17 cellular contexts compared by ENCODE assay signal in genomic region chr22:44403930-44404329, GRCh38.
DNase-seq lines count a peak whose midpoint lies in the region; ATAC-seq and TF ChIP-seq lines count a peak whose summit lies in the region.
"Had no signal": no experiment of that assay in that cellular context is flagged by ENCODE, and none has a peak within 500 bp of the region (broad histone marks: within the 10 kb centered on the region; RNA-seq: fewer than 3 reads in every experiment).

No MANE protein-coding gene starts in this region.

- no peaks in the 10 kb centered on the region for H3K4me1 Mint-ChIP-seq in activated CD4-positive, alpha-beta T cell treated with anti-CD3 and anti-CD28 coated beads, Interleukin-2, amount 10 ng/mL, durations not matched to agents 7 days and 5 days
- H3K4me1 Mint-ChIP-seq: CD8-positive, alpha-beta memory T cell had no signal

- H3K9me3 Mint-ChIP-seq in activated CD4-positive, alpha-beta T cell treated with anti-CD3 and anti-CD28 coated beads, Interleukin-2, amount 10 ng/mL, durations not matched to agents 7 days and 5 days: no peaks in the 10 kb centered on the region
- H3K9me3 Mint-ChIP-seq: CD8-positive, alpha-beta memory T cell had no signal

- ATAC-seq in RWPE2 (ENCODE audit: low read depth): no peak
- peak; percentile 9 for ATAC-seq in left lung

- H3K27ac ChIP-seq in RWPE2 (ENCODE audit: poor library complexity, severe bottlenecking): no peak overlapping the region
- H3K27ac ChIP-seq in left lung: no peak overlapping the region
- no peak overlapping the region for H3K27ac ChIP-seq in tibial artery
- H3K27ac ChIP-seq: SJSA1 had no signal

- POLR2A ChIA-PET in activated CD4-positive, alpha-beta T cell treated with anti-CD3 and anti-CD28 coated beads, Interleukin-2, amount 10 ng/mL, durations not matched to agents 7 days and 5 days (lab: Charles Lee): no interaction called here

- DNase-seq in activated CD8-positive, alpha-beta memory T cell treated with anti-CD3 and anti-CD28 coated beads, Interleukin-2, amount 50 U/mL, for 4 hours: peak; percentile 9
- no peak for DNase-seq in activated CD8-positive, alpha-beta memory T cell treated with anti-CD3 and anti-CD28 coated beads for 24 hours
- DNase-seq in RWPE2 (ENCODE audit: low spot score) (peak; percentile 45), left lung (peak; percentile 24 to 42), tibial artery (peak; percentile 9 to 53), GM03348 (ENCODE audit: low spot score) (no peak), pons (ENCODE audit: low spot score) (no peak)
- DNase-seq in activated CD4-positive, alpha-beta T cell treated with anti-CD3 and anti-CD28 coated beads, Interleukin-2, amount 10 ng/mL, durations not matched to agents 7 days and 5 days: no peak
- DNase-seq: 8988T, KBM-7, NCI-H1417 treated with DMSO at 0.1 percent for 48 hours, NCI-H2029, NCI-H510A, NCI-H774, RPMI8226 had no signal

- TF ChIP-seq CTCF in RWPE2 (IDR thresholded peaks at IDR 0.05; ENCODE audit: poor library complexity, severe bottlenecking): no peak
- no peak for TF ChIP-seq CTCF in left lung (IDR thresholded peaks at IDR 0.05)
- TF ChIP-seq CTCF in tibial artery (IDR thresholded peaks at IDR 0.05): no peak

- CTCF ChIA-PET in activated CD4-positive, alpha-beta T cell treated with anti-CD3 and anti-CD28 coated beads, Interleukin-2, amount 10 ng/mL, durations not matched to agents 7 days and 5 days (lab: Charles Lee): no interaction called here

- H3K27me3 ChIP-seq in RWPE2 (ENCODE audit: insufficient read depth, poor library complexity, severe bottlenecking) (no peaks in the 10 kb centered on the region), left lung (peaks cover 0 to 8% of the 10 kb centered on the region in 2 donors), tibial artery (peaks cover 0 to 10% of the 10 kb centered on the region in 2 donors)
- H3K27me3 ChIP-seq: SJSA1 had no signal

- H3K4me3 ChIP-seq in RWPE2 (ENCODE audit: severe bottlenecking) (no peak overlapping the region), left lung (no peak overlapping the region), tibial artery (no peak overlapping the region)
- H3K4me3 ChIP-seq: SJSA1 had no signal

- H3K4me1 ChIP-seq in RWPE2 (ENCODE audit: insufficient read depth, poor library complexity, severe bottlenecking) (no peaks in the 10 kb centered on the region), left lung (no peaks in the 10 kb centered on the region), tibial artery (no peaks in the 10 kb centered on the region)
- H3K4me1 ChIP-seq: SJSA1 had no signal

- no peak overlapping the region for H3K4me3 Mint-ChIP-seq in activated CD4-positive, alpha-beta T cell treated with anti-CD3 and anti-CD28 coated beads, Interleukin-2, amount 10 ng/mL, durations not matched to agents 7 days and 5 days
- H3K4me3 Mint-ChIP-seq: CD8-positive, alpha-beta memory T cell had no signal

- intact Hi-C loops in left lung (cut with DNase I): no loop called here
- intact Hi-C loops in tibial artery (cut with DNase I; ENCODE audit: low total_unique reads): no loop called here

- H3K36me3 ChIP-seq in RWPE2 (ENCODE audit: low read depth) (no peaks in the 10 kb centered on the region), left lung (no peaks in the 10 kb centered on the region), tibial artery (no peaks in the 10 kb centered on the region)
- H3K36me3 ChIP-seq: SJSA1 had no signal

- no peaks in the 10 kb centered on the region for H3K9me3 ChIP-seq in RWPE2 (ENCODE audit: severe bottlenecking)
- H3K9me3 ChIP-seq in left lung: no peaks in the 10 kb centered on the region
- H3K9me3 ChIP-seq in tibial artery: no peaks in the 10 kb centered on the region
- H3K9me3 ChIP-seq: SJSA1 had no signal

- H3K36me3 Mint-ChIP-seq in activated CD4-positive, alpha-beta T cell treated with anti-CD3 and anti-CD28 coated beads, Interleukin-2, amount 10 ng/mL, durations not matched to agents 7 days and 5 days (ENCODE audit: low read depth): no peaks in the 10 kb centered on the region
- H3K36me3 Mint-ChIP-seq: CD8-positive, alpha-beta memory T cell had no signal

- H3K27ac Mint-ChIP-seq in activated CD4-positive, alpha-beta T cell treated with anti-CD3 and anti-CD28 coated beads, Interleukin-2, amount 10 ng/mL, durations not matched to agents 7 days and 5 days: no peak overlapping the region

- H3K27me3 Mint-ChIP-seq in activated CD4-positive, alpha-beta T cell treated with anti-CD3 and anti-CD28 coated beads, Interleukin-2, amount 10 ng/mL, durations not matched to agents 7 days and 5 days: no peaks in the 10 kb centered on the region

Comparison
In these comparisons a context has a peak if more than half of its experiments do, and no peak if none do; other contexts are left out.
1. DNase-seq: peak in activated CD8-positive, alpha-beta memory T cell treated with anti-CD3 and anti-CD28 coated beads, Interleukin-2, amount 50 U/mL, for 4 hours (single experiment), RWPE2 (single experiment), left lung (2 of 2) and tibial artery (2 of 2); none in activated CD8-positive, alpha-beta memory T cell treated with anti-CD3 and anti-CD28 coated beads for 24 hours (single experiment), GM03348 (single experiment), pons (single experiment) and activated CD4-positive, alpha-beta T cell treated with anti-CD3 and anti-CD28 coated beads, Interleukin-2, amount 10 ng/mL, durations not matched to agents 7 days and 5 days (single experiment).